ENCODE assay signal across 21 cellular contexts in the genomic region with DNA sequence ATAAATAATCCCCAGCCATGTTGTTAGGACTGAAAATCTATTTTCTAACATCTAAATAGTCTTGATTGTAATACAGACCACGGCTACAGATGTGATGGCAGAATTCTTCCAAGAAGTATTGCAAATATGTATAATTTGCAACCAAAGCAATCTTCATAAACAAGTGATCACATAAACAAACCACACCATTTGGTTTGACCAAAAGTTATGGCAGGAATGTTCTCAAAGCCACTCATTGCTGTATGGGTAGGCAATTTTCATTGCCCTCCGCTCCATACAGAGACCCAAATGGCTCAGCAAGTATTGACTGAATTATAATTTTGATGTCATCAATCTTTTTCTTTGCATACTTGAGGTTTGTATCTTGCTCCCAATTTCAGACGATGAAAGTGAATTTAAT. TPM values are rescaled to one million over a fixed set of nuclear protein-coding genes. Genes with fewer than 3 reads are reported as not detected.
DNase-seq lines count a peak whose midpoint lies in the region; FAIRE-seq and TF ChIP-seq lines count a peak whose summit lies in the region.
"Had no signal": no experiment of that assay in that cellular context is flagged by ENCODE, and none has a peak within 500 bp of the region (broad histone marks: within the 10 kb centered on the region; RNA-seq: fewer than 3 reads in every experiment).

No MANE protein-coding gene starts in this region.

- no peak overlapping the region for H3K4me3 ChIP-seq in brain microvascular endothelial cell (ENCODE audit: low read depth, low read length)
- H3K4me3 ChIP-seq in prostate gland = no peak overlapping the region
- H3K4me3 ChIP-seq: ascending aorta, GM12878, MG63, tibial nerve had no signal

- no peak for TF ChIP-seq POLR2A in prostate gland (IDR thresholded peaks at IDR 0.05)

- no peaks in the 10 kb centered on the region for H3K9me3 ChIP-seq in prostate gland
- H3K9me3 ChIP-seq: ascending aorta, MG63, tibial nerve had no signal

- intact Hi-C loops in prostate gland (cut with DNase I) = loop anchor here (10.0 kb wide), 2 partner anchors 202 to 322 kb away; no protein-coding TSS in a partner anchor

- peak; percentile 38 for DNase-seq in AG08395 (ENCODE audit: low spot score)
- peak; percentile 60 for DNase-seq in M059J (ENCODE audit: low read depth)
- DNase-seq in brain microvascular endothelial cell = peak; percentile 46
- peak; percentile 66 for DNase-seq in myocyte (ENCODE audit: low read depth)
- DNase-seq in prostate gland (ENCODE audit: low spot score) = no peak
- DNase-seq in activated CD4-positive, alpha-beta T cell treated with anti-CD3 and anti-CD28 coated beads, Interleukin-2, amount 50 U/mL, for 48 hours = no peak
- no peak for DNase-seq in NOMO-1 treated with dmso at 0.1 percent for 144 hours (lab: John Stamatoyannopoulos, UW; ENCODE audit: unreplicated experiment)
- no peak for DNase-seq in RCC 7860 (ENCODE audit: low spot score)
- DNase-seq: activated CD4-positive, alpha-beta T cell treated with anti-CD3 and anti-CD28 coated beads, Interleukin-2, amount 10 ng/mL, durations not matched to agents 7 days and 5 days; activated naive CD4-positive, alpha-beta T cell; CD8-positive, alpha-beta T cell; cortex of kidney; MG63; NCI-H187 treated with DMSO at 0.1 percent for 48 hours; NCI-H510A treated with DMSO at 0.1 percent for 48 hours; retina; stimulated activated naive CD4-positive, alpha-beta T cell treated with Interleukin-2 at 50 U/mL for 16 hours had no signal

- no peaks in the 10 kb centered on the region for H3K27me3 ChIP-seq in brain microvascular endothelial cell (replicated peaks)
- H3K27me3 ChIP-seq in prostate gland (replicated peaks; ENCODE audit: insufficient read depth) = no peaks in the 10 kb centered on the region
- H3K27me3 ChIP-seq: ascending aorta, MG63, tibial nerve had no signal

- WGBS in prostate gland = 69% methylated on average over 3 of the region's 3 CpGs

- H3K27ac ChIP-seq in brain microvascular endothelial cell = peak overlapping the region; percentile 78
- H3K27ac ChIP-seq in prostate gland = no peak overlapping the region
- H3K27ac ChIP-seq: ascending aorta had no signal

- in situ Hi-C loops in brain microvascular endothelial cell (cut with HindIII; ENCODE audit: low pct_ligation_motif_present, low sequenced_read_pairs) = no loop called here

- no peak for TF ChIP-seq CTCF in brain microvascular endothelial cell (IDR thresholded peaks at IDR 0.05; ENCODE audit: low read depth, low read length, missing control alignments)
- TF ChIP-seq CTCF in prostate gland (IDR thresholded peaks at IDR 0.05) = no peak

- H3K36me3 ChIP-seq in brain microvascular endothelial cell (replicated peaks) (no peaks in the 10 kb centered on the region), prostate gland (no peaks in the 10 kb centered on the region)
- H3K36me3 ChIP-seq: ascending aorta, MG63, tibial nerve had no signal

- no peak for FAIRE-seq in RCC 7860 (lab: Jason Lieb, UNC)
- FAIRE-seq: GM12878, HTR-8/SVneo had no signal

- peaks cover 4% of the 10 kb centered on the region for H3K4me1 ChIP-seq in prostate gland (replicated peaks)

RNA-seq across cellular contexts. Expression of gene RHOBTB1, which starts 19.0 kb away (rescaled TPM):
- total RNA-seq in M059J (2014; rRNA removed; shearing (Covaris generic)) = 5.5 and 11.0 TPM in 2 replicates
- total RNA-seq in myocyte (29.6 and 33.7 TPM in 2 replicates), prostate gland (10 to 100 TPM in 1 of 2 donors, 1 to 10 TPM in 1; 4.9 to 28.9 TPM)
- 25.2 TPM for polyA plus RNA-seq in myocyte (2012)
- total RNA-seq: CD8-positive, alpha-beta T cell; GM12878 had no signal
- polyA plus RNA-seq: GM12878 had no signal

Comparison
In these comparisons a context has a peak if more than half of its experiments do, and no peak if none do; other contexts are left out.
1. DNase-seq: peak in AG08395 (single experiment), M059J (single experiment), brain microvascular endothelial cell (single experiment) and myocyte (single experiment); none in prostate gland (single experiment), activated CD4-positive, alpha-beta T cell treated with anti-CD3 and anti-CD28 coated beads, Interleukin-2, amount 50 U/mL, for 48 hours (0 of 2), NOMO-1 treated with dmso at 0.1 percent for 144 hours (single experiment) and RCC 7860 (single experiment).